ENCODE assay signal across 1 cellular context in the genomic region with DNA sequence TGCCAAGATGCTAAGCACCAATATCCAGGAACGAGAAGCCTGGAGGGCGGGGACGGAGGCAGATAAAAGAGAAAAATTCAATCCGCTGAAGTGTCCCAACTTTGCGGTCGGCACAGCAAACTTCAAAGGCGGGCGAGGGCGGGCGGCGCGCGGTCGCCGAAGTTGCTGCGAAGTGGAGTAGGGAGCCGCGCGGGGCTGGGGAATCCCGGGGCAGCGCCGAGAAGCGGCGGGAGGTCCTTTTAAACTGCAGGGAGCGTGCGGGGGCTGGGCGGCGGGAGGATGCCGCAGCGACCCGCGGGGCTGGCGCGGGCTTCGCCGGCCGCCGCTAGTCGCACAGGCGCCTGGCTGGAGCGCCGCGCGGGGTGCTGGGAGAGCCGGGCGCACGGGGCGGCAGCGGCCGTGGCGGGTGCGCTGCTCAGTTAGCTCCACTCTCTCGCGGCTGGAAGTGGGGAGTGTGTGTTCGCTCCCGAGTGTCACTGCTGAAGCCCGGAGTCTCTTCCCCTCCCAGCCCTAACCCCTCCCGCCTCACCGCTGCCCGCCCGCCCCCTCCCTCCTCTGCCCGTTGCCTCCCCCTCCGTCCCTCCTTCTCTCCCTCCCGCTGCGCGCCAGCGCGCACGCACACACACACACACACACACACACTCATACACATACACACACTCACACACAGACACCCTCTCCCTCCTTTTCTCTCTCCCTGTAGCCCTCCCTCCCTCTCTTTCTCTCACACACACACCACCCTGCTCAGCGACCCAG.
TF ChIP-seq lines count a peak whose summit lies in the region.

A gene with protein sequence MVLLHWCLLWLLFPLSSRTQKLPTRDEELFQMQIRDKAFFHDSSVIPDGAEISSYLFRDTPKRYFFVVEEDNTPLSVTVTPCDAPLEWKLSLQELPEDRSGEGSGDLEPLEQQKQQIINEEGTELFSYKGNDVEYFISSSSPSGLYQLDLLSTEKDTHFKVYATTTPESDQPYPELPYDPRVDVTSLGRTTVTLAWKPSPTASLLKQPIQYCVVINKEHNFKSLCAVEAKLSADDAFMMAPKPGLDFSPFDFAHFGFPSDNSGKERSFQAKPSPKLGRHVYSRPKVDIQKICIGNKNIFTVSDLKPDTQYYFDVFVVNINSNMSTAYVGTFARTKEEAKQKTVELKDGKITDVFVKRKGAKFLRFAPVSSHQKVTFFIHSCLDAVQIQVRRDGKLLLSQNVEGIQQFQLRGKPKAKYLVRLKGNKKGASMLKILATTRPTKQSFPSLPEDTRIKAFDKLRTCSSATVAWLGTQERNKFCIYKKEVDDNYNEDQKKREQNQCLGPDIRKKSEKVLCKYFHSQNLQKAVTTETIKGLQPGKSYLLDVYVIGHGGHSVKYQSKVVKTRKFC (minus strand): TSS at position 456 of the 756 bp plus-strand sequence. CDS start 26,698 bp downstream, outside the sequence.

TF ChIP-seq in H1, 55 proteins besides CTCF, POLR2A, EP300 and RAD21 (continued from another document):
- TF ChIP-seq, protein P1, sequence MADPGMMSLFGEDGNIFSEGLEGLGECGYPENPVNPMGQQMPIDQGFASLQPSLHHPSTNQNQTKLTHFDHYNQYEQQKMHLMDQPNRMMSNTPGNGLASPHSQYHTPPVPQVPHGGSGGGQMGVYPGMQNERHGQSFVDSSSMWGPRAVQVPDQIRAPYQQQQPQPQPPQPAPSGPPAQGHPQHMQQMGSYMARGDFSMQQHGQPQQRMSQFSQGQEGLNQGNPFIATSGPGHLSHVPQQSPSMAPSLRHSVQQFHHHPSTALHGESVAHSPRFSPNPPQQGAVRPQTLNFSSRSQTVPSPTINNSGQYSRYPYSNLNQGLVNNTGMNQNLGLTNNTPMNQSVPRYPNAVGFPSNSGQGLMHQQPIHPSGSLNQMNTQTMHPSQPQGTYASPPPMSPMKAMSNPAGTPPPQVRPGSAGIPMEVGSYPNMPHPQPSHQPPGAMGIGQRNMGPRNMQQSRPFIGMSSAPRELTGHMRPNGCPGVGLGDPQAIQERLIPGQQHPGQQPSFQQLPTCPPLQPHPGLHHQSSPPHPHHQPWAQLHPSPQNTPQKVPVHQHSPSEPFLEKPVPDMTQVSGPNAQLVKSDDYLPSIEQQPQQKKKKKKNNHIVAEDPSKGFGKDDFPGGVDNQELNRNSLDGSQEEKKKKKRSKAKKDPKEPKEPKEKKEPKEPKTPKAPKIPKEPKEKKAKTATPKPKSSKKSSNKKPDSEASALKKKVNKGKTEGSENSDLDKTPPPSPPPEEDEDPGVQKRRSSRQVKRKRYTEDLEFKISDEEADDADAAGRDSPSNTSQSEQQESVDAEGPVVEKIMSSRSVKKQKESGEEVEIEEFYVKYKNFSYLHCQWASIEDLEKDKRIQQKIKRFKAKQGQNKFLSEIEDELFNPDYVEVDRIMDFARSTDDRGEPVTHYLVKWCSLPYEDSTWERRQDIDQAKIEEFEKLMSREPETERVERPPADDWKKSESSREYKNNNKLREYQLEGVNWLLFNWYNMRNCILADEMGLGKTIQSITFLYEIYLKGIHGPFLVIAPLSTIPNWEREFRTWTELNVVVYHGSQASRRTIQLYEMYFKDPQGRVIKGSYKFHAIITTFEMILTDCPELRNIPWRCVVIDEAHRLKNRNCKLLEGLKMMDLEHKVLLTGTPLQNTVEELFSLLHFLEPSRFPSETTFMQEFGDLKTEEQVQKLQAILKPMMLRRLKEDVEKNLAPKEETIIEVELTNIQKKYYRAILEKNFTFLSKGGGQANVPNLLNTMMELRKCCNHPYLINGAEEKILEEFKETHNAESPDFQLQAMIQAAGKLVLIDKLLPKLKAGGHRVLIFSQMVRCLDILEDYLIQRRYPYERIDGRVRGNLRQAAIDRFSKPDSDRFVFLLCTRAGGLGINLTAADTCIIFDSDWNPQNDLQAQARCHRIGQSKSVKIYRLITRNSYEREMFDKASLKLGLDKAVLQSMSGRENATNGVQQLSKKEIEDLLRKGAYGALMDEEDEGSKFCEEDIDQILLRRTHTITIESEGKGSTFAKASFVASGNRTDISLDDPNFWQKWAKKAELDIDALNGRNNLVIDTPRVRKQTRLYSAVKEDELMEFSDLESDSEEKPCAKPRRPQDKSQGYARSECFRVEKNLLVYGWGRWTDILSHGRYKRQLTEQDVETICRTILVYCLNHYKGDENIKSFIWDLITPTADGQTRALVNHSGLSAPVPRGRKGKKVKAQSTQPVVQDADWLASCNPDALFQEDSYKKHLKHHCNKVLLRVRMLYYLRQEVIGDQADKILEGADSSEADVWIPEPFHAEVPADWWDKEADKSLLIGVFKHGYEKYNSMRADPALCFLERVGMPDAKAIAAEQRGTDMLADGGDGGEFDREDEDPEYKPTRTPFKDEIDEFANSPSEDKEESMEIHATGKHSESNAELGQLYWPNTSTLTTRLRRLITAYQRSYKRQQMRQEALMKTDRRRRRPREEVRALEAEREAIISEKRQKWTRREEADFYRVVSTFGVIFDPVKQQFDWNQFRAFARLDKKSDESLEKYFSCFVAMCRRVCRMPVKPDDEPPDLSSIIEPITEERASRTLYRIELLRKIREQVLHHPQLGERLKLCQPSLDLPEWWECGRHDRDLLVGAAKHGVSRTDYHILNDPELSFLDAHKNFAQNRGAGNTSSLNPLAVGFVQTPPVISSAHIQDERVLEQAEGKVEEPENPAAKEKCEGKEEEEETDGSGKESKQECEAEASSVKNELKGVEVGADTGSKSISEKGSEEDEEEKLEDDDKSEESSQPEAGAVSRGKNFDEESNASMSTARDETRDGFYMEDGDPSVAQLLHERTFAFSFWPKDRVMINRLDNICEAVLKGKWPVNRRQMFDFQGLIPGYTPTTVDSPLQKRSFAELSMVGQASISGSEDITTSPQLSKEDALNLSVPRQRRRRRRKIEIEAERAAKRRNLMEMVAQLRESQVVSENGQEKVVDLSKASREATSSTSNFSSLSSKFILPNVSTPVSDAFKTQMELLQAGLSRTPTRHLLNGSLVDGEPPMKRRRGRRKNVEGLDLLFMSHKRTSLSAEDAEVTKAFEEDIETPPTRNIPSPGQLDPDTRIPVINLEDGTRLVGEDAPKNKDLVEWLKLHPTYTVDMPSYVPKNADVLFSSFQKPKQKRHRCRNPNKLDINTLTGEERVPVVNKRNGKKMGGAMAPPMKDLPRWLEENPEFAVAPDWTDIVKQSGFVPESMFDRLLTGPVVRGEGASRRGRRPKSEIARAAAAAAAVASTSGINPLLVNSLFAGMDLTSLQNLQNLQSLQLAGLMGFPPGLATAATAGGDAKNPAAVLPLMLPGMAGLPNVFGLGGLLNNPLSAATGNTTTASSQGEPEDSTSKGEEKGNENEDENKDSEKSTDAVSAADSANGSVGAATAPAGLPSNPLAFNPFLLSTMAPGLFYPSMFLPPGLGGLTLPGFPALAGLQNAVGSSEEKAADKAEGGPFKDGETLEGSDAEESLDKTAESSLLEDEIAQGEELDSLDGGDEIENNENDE (IDR thresholded peaks at IDR 0.05; ENCODE audit: insufficient replicate concordance, low read length), result no peak
- TF ChIP-seq, protein P2, sequence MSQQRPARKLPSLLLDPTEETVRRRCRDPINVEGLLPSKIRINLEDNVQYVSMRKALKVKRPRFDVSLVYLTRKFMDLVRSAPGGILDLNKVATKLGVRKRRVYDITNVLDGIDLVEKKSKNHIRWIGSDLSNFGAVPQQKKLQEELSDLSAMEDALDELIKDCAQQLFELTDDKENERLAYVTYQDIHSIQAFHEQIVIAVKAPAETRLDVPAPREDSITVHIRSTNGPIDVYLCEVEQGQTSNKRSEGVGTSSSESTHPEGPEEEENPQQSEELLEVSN (IDR thresholded peaks at IDR 0.05), result peak; percentile 7; the same call in 1 of the 2 replicates
- TF ChIP-seq TAF1 (IDR thresholded peaks at IDR 0.05; ENCODE audit: low read depth, low read length) (peak; percentile 30; the same call in 1 of the 2 replicates), CTBP2 (IDR thresholded peaks at IDR 0.05; ENCODE audit: borderline replicate concordance, insufficient read depth, insufficient read length, low read length) (peak; percentile 44), EZH2 (IDR thresholded peaks at IDR 0.05; ENCODE audit: low read depth, low read length, severe bottlenecking) (peak; percentile 47), RXRA (IDR thresholded peaks at IDR 0.05; ENCODE audit: insufficient read depth, low read depth, low read length) (no peak), RBBP5 (IDR thresholded peaks at IDR 0.05; ENCODE audit: borderline replicate concordance, low read depth, low read length) (peak; percentile 69; the same call in 1 of the 2 replicates), TEAD4 (IDR thresholded peaks at IDR 0.05; ENCODE audit: low read depth, low read length) (0 out of 2 replicates have a peak, but pooled peaks have one; percentile 4), SUZ12 (IDR thresholded peaks at IDR 0.05; ENCODE audit: low read length) (peak; percentile 22), KDM4A (IDR thresholded peaks at IDR 0.05; ENCODE audit: low read depth, low read length, severe bottlenecking) (peak; percentile 87), YY1 (IDR thresholded peaks at IDR 0.05; ENCODE audit: low read depth, low read length) (no peak)
